11 cellular contexts compared by ENCODE assay signal in genomic region chr3:12886106-12886679, GRCh38. TPM values are rescaled to one million over a fixed set of nuclear protein-coding genes. Genes with fewer than 3 reads are reported as not detected.
DNase-seq lines count a peak whose midpoint lies in the region; ATAC-seq and TF ChIP-seq lines count a peak whose summit lies in the region.
"Had no signal": no experiment of that assay in that cellular context is flagged by ENCODE, and none has a peak within 500 bp of the region (broad histone marks: within the 10 kb centered on the region; RNA-seq: fewer than 3 reads in every experiment).

No MANE protein-coding gene starts in this region.

- peak overlapping the region; percentile 38 to 74 (median 60) for H3K4me3 Mint-ChIP-seq in naive thymus-derived CD8-positive, alpha-beta T cell
- H3K4me3 Mint-ChIP-seq in glutamatergic neuron (ENCODE audit: unreplicated experiment) (no peak overlapping the region), CD14-positive monocyte (no peak overlapping the region)
- H3K4me3 Mint-ChIP-seq: neural progenitor cell had no signal

- POLR2A ChIA-PET in GM10248 (lab: Yijun Ruan, JAX) = no interaction called here
- POLR2A ChIA-PET in naive thymus-derived CD8-positive, alpha-beta T cell (lab: Charles Lee) = interaction anchor here (0.7 kb wide), 1 partner anchor 762 kb away, joined by 4 read pairs; no protein-coding TSS in a partner anchor

- H3K27ac Mint-ChIP-seq in naive thymus-derived CD8-positive, alpha-beta T cell = peak overlapping the region in 2 of 10 donors; percentile 25 to 43
- H3K27ac Mint-ChIP-seq in glutamatergic neuron (ENCODE audit: unreplicated experiment) = no peak overlapping the region
- no peak overlapping the region for H3K27ac Mint-ChIP-seq in CD14-positive monocyte
- H3K27ac Mint-ChIP-seq: neural progenitor cell had no signal

- H3K36me3 Mint-ChIP-seq in naive thymus-derived CD8-positive, alpha-beta T cell = no peaks in the 10 kb centered on the region
- H3K36me3 Mint-ChIP-seq in glutamatergic neuron (ENCODE audit: unreplicated experiment) (peaks cover 5% of the 10 kb centered on the region), CD14-positive monocyte (no peaks in the 10 kb centered on the region)
- H3K36me3 Mint-ChIP-seq: neural progenitor cell had no signal

- ATAC-seq in GM19463 (IDR thresholded peaks at IDR 0.05; ENCODE audit: unreplicated experiment) (peak; percentile 45), HG03469 (IDR thresholded peaks at IDR 0.05; ENCODE audit: unreplicated experiment) (no peak)
- peak; percentile 56 to 63 for ATAC-seq in naive thymus-derived CD8-positive, alpha-beta T cell

- peaks cover 13 to 15% (median 13%) of the 10 kb centered on the region in 5 donors for H3K27me3 Mint-ChIP-seq in naive thymus-derived CD8-positive, alpha-beta T cell
- H3K27me3 Mint-ChIP-seq in glutamatergic neuron (ENCODE audit: unreplicated experiment) = peaks cover 5% of the 10 kb centered on the region
- peaks cover 8 to 21% (median 12%) of the 10 kb centered on the region in 3 donors for H3K27me3 Mint-ChIP-seq in CD14-positive monocyte (ENCODE audit: low read depth in 3 of 3)

- H3K4me1 Mint-ChIP-seq in naive thymus-derived CD8-positive, alpha-beta T cell = peaks cover 4 to 18% (median 14%) of the 10 kb centered on the region in 4 donors
- H3K4me1 Mint-ChIP-seq in glutamatergic neuron (ENCODE audit: low read depth, unreplicated experiment) (no peaks in the 10 kb centered on the region), CD14-positive monocyte (peaks cover 7% of the 10 kb centered on the region)

- DNase-seq in GM10248 (ENCODE audit: extremely low spot score) (peak; percentile 55), MV-4-11 (lab: John Stamatoyannopoulos, UW) (peak; percentile 19), RKO (ENCODE audit: low spot score) (no peak), glutamatergic neuron (no peak), CD14-positive monocyte (ENCODE audit: low spot score) (no peak)
- DNase-seq in naive thymus-derived CD8-positive, alpha-beta T cell = no peak
- DNase-seq: aorta, DMS153 had no signal

- intact Hi-C loops in CD14-positive monocyte (cut with micrococcal nuclease) = no loop called here

- CTCF ChIA-PET in GM10248 (lab: Yijun Ruan, JAX) = interaction anchor here (0.7 to 4.8 kb wide), 6 partner anchors 9 to 99 kb away, joined by 3 to 31 read pairs (median 4); no protein-coding TSS in a partner anchor

- peaks cover 0 to 2% (median 0%) of the 10 kb centered on the region in 9 donors for H3K9me3 Mint-ChIP-seq in naive thymus-derived CD8-positive, alpha-beta T cell
- H3K9me3 Mint-ChIP-seq in glutamatergic neuron (ENCODE audit: unreplicated experiment) (peaks cover 2% of the 10 kb centered on the region), CD14-positive monocyte (peaks cover 0 to 4% (median 0%) of the 10 kb centered on the region in 7 donors)

- TF ChIP-seq CTCF in GM10248 (IDR thresholded peaks at IDR 0.05; ENCODE audit: control extremely low read depth, extremely low read depth, low read depth, missing control alignments) (no peak), glutamatergic neuron (IDR thresholded peaks at IDR 0.05; ENCODE audit: partially characterized antibody, unreplicated experiment) (no peak), CD14-positive monocyte (IDR thresholded peaks at IDR 0.05) (no peak)

RNA-seq across cellular contexts. Expression of gene RPL32, which starts 44.8 kb away (rescaled TPM):
- total RNA-seq in naive thymus-derived CD8-positive, alpha-beta T cell = 1,000 to 10,000 TPM; 4,123 to 4,303 TPM
- polyA plus RNA-seq in naive thymus-derived CD8-positive, alpha-beta T cell = 1,000 to 10,000 TPM; 4,376 to 5,220 (median 4,420) TPM
- 966 TPM for total RNA-seq in glutamatergic neuron (ENCODE audit: unreplicated experiment)
- polyA plus RNA-seq in CD14-positive monocyte = 1,000 to 10,000 TPM in 1 of 2 donors, 100 to 1,000 TPM in 1; 942 to 1,052 TPM

Comparison
In these comparisons a context has a peak if more than half of its experiments do, and no peak if none do; other contexts are left out.
1. DNase-seq: peak in GM10248 (single experiment) and MV-4-11 (single experiment); none in naive thymus-derived CD8-positive, alpha-beta T cell (0 of 10), RKO (single experiment), glutamatergic neuron (single experiment) and CD14-positive monocyte (single experiment).
2. H3K4me3 Mint-ChIP-seq: peak in naive thymus-derived CD8-positive, alpha-beta T cell (10 of 10); none in glutamatergic neuron (single experiment) and CD14-positive monocyte (0 of 2).